9 cellular contexts compared by ENCODE assay signal in the genomic region with DNA sequence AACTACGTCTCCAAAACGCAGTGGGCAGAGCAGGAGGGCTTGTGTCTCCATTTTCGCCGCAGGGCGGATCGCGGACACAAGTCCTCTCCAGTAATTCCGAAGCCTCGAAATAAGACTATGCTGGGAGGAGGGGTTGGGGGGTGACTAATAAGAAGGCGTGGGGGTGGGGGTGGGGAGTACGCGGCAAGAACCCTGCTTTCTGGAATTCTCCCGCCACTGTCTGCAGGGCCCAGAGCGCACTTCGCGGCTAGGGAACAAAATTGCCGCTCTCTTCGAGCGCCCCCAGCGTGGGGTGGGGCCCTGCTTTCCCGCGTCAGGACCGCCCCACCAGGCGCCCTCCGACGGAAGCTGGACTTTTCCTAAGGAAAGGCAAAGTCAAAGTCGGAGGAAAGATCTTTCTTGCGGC. TPM values are rescaled to one million over a fixed set of nuclear protein-coding genes. Genes with fewer than 3 reads are reported as not detected.
DNase-seq lines count a peak whose midpoint lies in the region; ATAC-seq and TF ChIP-seq lines count a peak whose summit lies in the region.
"Had no signal": no experiment of that assay in that cellular context is flagged by ENCODE, and none has a peak within 500 bp of the region (broad histone marks: within the 10 kb centered on the region; RNA-seq: fewer than 3 reads in every experiment).

No MANE protein-coding gene starts in this region.

- TF ChIP-seq CTCF in choroid plexus epithelial cell (conservative IDR thresholded peaks at IDR 0.05; ENCODE audit: low read depth, low read length) (no peak), lower lobe of right lung (IDR thresholded peaks at IDR 0.05) (peak; percentile 7), thoracic aorta (IDR thresholded peaks at IDR 0.05) (no peak)

- H3K4me3 ChIP-seq in choroid plexus epithelial cell (ENCODE audit: low read depth, low read length) (peak overlapping the region; percentile 22), lower lobe of right lung (peak overlapping the region; percentile 55), thoracic aorta (peak overlapping the region; percentile 68), Karpas-422 (ENCODE audit: low read length) (no peak overlapping the region)

- no peaks in the 10 kb centered on the region for H3K9me3 ChIP-seq in lower lobe of right lung
- no peaks in the 10 kb centered on the region for H3K9me3 ChIP-seq in thoracic aorta
- peaks cover 6% of the 10 kb centered on the region; the same call in 1 of the 2 replicates for H3K9me3 ChIP-seq in Karpas-422 (ENCODE audit: low read length)

- H3K27ac Mint-ChIP-seq in IgD-negative memory B cell: peak overlapping the region in 2 of 3 donors; percentile 56 to 78
- H3K27ac Mint-ChIP-seq: activated naive CD4-positive, alpha-beta T cell treated with anti-CD3 and anti-CD28 coated beads, Interleukin-2, amount 50 U/mL, for 72 hours had no signal

- no peak overlapping the region for H2AFZ ChIP-seq in Karpas-422 (ENCODE audit: low read length)

- H3K9me3 Mint-ChIP-seq in IgD-negative memory B cell: peaks cover 0 to 7% (median 0%) of the 10 kb centered on the region in 3 donors
- H3K9me3 Mint-ChIP-seq: activated naive CD4-positive, alpha-beta T cell treated with anti-CD3 and anti-CD28 coated beads, Interleukin-2, amount 50 U/mL, for 72 hours had no signal

- intact Hi-C loops in lower lobe of right lung (cut with DNase I): no loop called here

- H3K27me3 Mint-ChIP-seq in IgD-negative memory B cell: peaks cover 57% of the 10 kb centered on the region

- H3K36me3 Mint-ChIP-seq in IgD-negative memory B cell: peaks cover under 1% of the 10 kb centered on the region

- peak overlapping the region; percentile 77 for H3K27ac ChIP-seq in lower lobe of right lung
- H3K27ac ChIP-seq in thoracic aorta: peak overlapping the region; percentile 46 to 72
- no peak overlapping the region for H3K27ac ChIP-seq in Karpas-422 (ENCODE audit: low read length)

- DNase-seq in choroid plexus epithelial cell (ENCODE audit: low read depth) (peak; percentile 16), lower lobe of right lung (peak; percentile 47), thoracic aorta (ENCODE audit: low spot score) (no peak), Karpas-422 (no peak)
- DNase-seq: NCI-H2029 had no signal

- no peak overlapping the region for H3K4me2 ChIP-seq in Karpas-422 (ENCODE audit: low read depth, low read length, poor library complexity, severe bottlenecking)

- no peaks in the 10 kb centered on the region for H4K20me1 ChIP-seq in Karpas-422 (ENCODE audit: insufficient read depth, low read depth, low read length)

- H3K27me3 ChIP-seq in lower lobe of right lung (ENCODE audit: low read depth): peaks cover 45% of the 10 kb centered on the region
- H3K27me3 ChIP-seq in thoracic aorta (replicated peaks; ENCODE audit: insufficient read depth): no peaks in the 10 kb centered on the region
- no peaks in the 10 kb centered on the region for H3K27me3 ChIP-seq in Karpas-422 (ENCODE audit: low read length)

- peaks cover 35% of the 10 kb centered on the region for H3K4me1 ChIP-seq in lower lobe of right lung
- H3K4me1 ChIP-seq in thoracic aorta (ENCODE audit: control insufficient read depth in 1 of 2, low read depth in 2 of 2): peaks cover 0 to 18% of the 10 kb centered on the region in 2 donors
- no peaks in the 10 kb centered on the region for H3K4me1 ChIP-seq in Karpas-422 (ENCODE audit: low read length)

- H3K4me1 Mint-ChIP-seq in IgD-negative memory B cell: peaks cover 18 to 23% (median 22%) of the 10 kb centered on the region in 3 donors

- H3K9ac ChIP-seq in Karpas-422 (ENCODE audit: low read length): no peak overlapping the region

- H3K79me2 ChIP-seq in Karpas-422 (ENCODE audit: low read length): no peaks in the 10 kb centered on the region

- H3K9me2 ChIP-seq in Karpas-422 (replicated peaks; ENCODE audit: insufficient read depth, low read length): no peaks in the 10 kb centered on the region

- peaks cover 3% of the 10 kb centered on the region for H3K36me3 ChIP-seq in lower lobe of right lung
- no peaks in the 10 kb centered on the region for H3K36me3 ChIP-seq in thoracic aorta
- no peaks in the 10 kb centered on the region for H3K36me3 ChIP-seq in Karpas-422 (ENCODE audit: insufficient read depth, low read length)

- peak; percentile 64 to 65 for ATAC-seq in lower lobe of right lung
- no peak for ATAC-seq in thoracic aorta (ENCODE audit: insufficient number of reproducible peaks, low FRiP score, low read depth)
- ATAC-seq in HG03354 (IDR thresholded peaks at IDR 0.05; ENCODE audit: poor library complexity, severe bottlenecking, unreplicated experiment): no peak
- ATAC-seq in GM21515 (IDR thresholded peaks at IDR 0.05; ENCODE audit: unreplicated experiment): no peak

- peak overlapping the region in 1 of 4 donors; percentile 48 for H3K4me3 Mint-ChIP-seq in IgD-negative memory B cell

RNA-seq across cellular contexts. Expression of a gene that starts 12.0 kb away (rescaled TPM):
- polyA plus RNA-seq in IgD-negative memory B cell: 22.7 TPM
- total RNA-seq in lower lobe of right lung (4.0 TPM), thoracic aorta (10 to 100 TPM in 1 of 2 donors, 1 to 10 TPM in 1; 4.4 to 11.5 TPM)
- 0.40 TPM in 1 of 2 replicates, not detected in the other for total RNA-seq in Karpas-422 (2014; rRNA removed; shearing (Covaris generic); ENCODE audit: low replicate concordance)

Comparison
In these comparisons a context has a peak if more than half of its experiments do, and no peak if none do; other contexts are left out.
1. DNase-seq: peak in choroid plexus epithelial cell (single experiment) and lower lobe of right lung (single experiment); none in thoracic aorta (single experiment) and Karpas-422 (single experiment).
2. ATAC-seq: peak in lower lobe of right lung (2 of 2); none in thoracic aorta (single experiment), HG03354 (single experiment) and GM21515 (single experiment).